In genomic region chr1:66372522-66373071, GRCh38 we compare ENCODE assay signal across 13 cellular contexts.
DNase-seq lines count a peak whose midpoint lies in the region; ATAC-seq and TF ChIP-seq lines count a peak whose summit lies in the region.
"Had no signal": no experiment of that assay in that cellular context is flagged by ENCODE, and none has a peak within 500 bp of the region (broad histone marks: within the 10 kb centered on the region; RNA-seq: fewer than 3 reads in every experiment).

No MANE protein-coding gene starts in this region.

- peak overlapping the region; percentile 61 for H3K4me3 Mint-ChIP-seq in activated T-helper 1 cell treated with anti-CD3 and anti-CD28 coated beads, Interleukin-12 subunit alpha, Interleukin-12 subunit beta, Interleukin-2, Interleukin-4 antibody, amounts not matched to agents 30 ng/mL and 10 ng/mL and 1 ng/mL, durations not matched to agents 14 hours and 24 hours and 36 hours
- peak overlapping the region; percentile 24 to 77 (median 74) for H3K4me3 Mint-ChIP-seq in naive B cell

- H3K4me3 ChIP-seq in BLaER1, result peak overlapping the region; percentile 17; the same call in 1 of the 2 replicates

- H3K4me1 Mint-ChIP-seq in activated T-helper 1 cell treated with anti-CD3 and anti-CD28 coated beads, Interleukin-12 subunit alpha, Interleukin-12 subunit beta, Interleukin-2, Interleukin-4 antibody, amounts not matched to agents 30 ng/mL and 10 ng/mL and 1 ng/mL, durations not matched to agents 14 hours and 24 hours and 36 hours (ENCODE audit: low read depth), result peaks cover 80% of the 10 kb centered on the region
- H3K4me1 Mint-ChIP-seq in naive B cell, result peaks cover 64 to 84% (median 73%) of the 10 kb centered on the region in 3 donors

- peak overlapping the region; percentile 76 for H3K27ac ChIP-seq in BLaER1
- H3K27ac ChIP-seq: epithelial cell of prostate had no signal

- TF ChIP-seq POLR2A in GM18526 (IDR thresholded peaks at IDR 0.05; ENCODE audit: extremely low read depth, insufficient read length), result peak; percentile 9

- no peaks in the 10 kb centered on the region for H3K27me3 Mint-ChIP-seq in activated T-helper 1 cell treated with anti-CD3 and anti-CD28 coated beads, Interleukin-12 subunit alpha, Interleukin-12 subunit beta, Interleukin-2, Interleukin-4 antibody, amounts not matched to agents 30 ng/mL and 10 ng/mL and 1 ng/mL, durations not matched to agents 14 hours and 24 hours and 36 hours (ENCODE audit: insufficient read depth)
- no peaks in the 10 kb centered on the region for H3K27me3 Mint-ChIP-seq in naive B cell

- peak overlapping the region; percentile 83 for H3K27ac Mint-ChIP-seq in activated T-helper 1 cell treated with anti-CD3 and anti-CD28 coated beads, Interleukin-12 subunit alpha, Interleukin-12 subunit beta, Interleukin-2, Interleukin-4 antibody, amounts not matched to agents 30 ng/mL and 10 ng/mL and 1 ng/mL, durations not matched to agents 14 hours and 24 hours and 36 hours
- H3K27ac Mint-ChIP-seq in naive B cell, result peak overlapping the region; percentile 96 to 98 (median 97)

- H3K36me3 ChIP-seq in BLaER1, result no peaks in the 10 kb centered on the region; the same call in 1 of the 2 replicates

- DNase-seq in activated T-helper 1 cell treated with anti-CD3 and anti-CD28 coated beads, Interleukin-12 subunit alpha, Interleukin-12 subunit beta, Interleukin-2, Interleukin-4 antibody, amounts not matched to agents 30 ng/mL and 10 ng/mL and 1 ng/mL, durations not matched to agents 14 hours and 24 hours and 36 hours (ENCODE audit: low spot score), result no peak
- DNase-seq in naive B cell (peak; percentile 31), iPS-NIHi7 (ENCODE audit: extremely low spot score) (no peak), NCI-H1105 treated with DMSO at 0.1 percent for 48 hours (lab: John Stamatoyannopoulos, UW) (no peak)
- DNase-seq: activated effector memory CD4-positive, alpha-beta T cell treated with anti-CD3 and anti-CD28 coated beads, Interleukin-2, amount 50 U/mL, for 16 hours; NCI-H1417 treated with DMSO at 0.1 percent for 48 hours; SHP77 treated with DMSO at 0.1 percent for 48 hours had no signal

- H3K9ac ChIP-seq in BLaER1, result peak overlapping the region; percentile 45; the same call in 1 of the 2 replicates

- no peaks in the 10 kb centered on the region for H3K27me3 ChIP-seq in BLaER1

- H3K9me3 ChIP-seq in BLaER1, result no peaks in the 10 kb centered on the region

- H3K36me3 Mint-ChIP-seq in activated T-helper 1 cell treated with anti-CD3 and anti-CD28 coated beads, Interleukin-12 subunit alpha, Interleukin-12 subunit beta, Interleukin-2, Interleukin-4 antibody, amounts not matched to agents 30 ng/mL and 10 ng/mL and 1 ng/mL, durations not matched to agents 14 hours and 24 hours and 36 hours (ENCODE audit: low read depth), result peaks cover 54% of the 10 kb centered on the region
- peaks cover 43 to 51% of the 10 kb centered on the region in 2 donors for H3K36me3 Mint-ChIP-seq in naive B cell

- intact Hi-C loops in activated T-helper 1 cell treated with anti-CD3 and anti-CD28 coated beads, Interleukin-12 subunit alpha, Interleukin-12 subunit beta, Interleukin-2, Interleukin-4 antibody, amounts not matched to agents 30 ng/mL and 10 ng/mL and 1 ng/mL, durations not matched to agents 14 hours and 24 hours and 36 hours (cut with micrococcal nuclease), result loop anchor here (5.0 to 10.0 kb wide), 4 partner anchors 800 to 1312 kb away; partner anchors contain the start of gene GADD45A

- H3K4me1 ChIP-seq in BLaER1, result peaks cover 58% of the 10 kb centered on the region

- H3K9me3 Mint-ChIP-seq in activated T-helper 1 cell treated with anti-CD3 and anti-CD28 coated beads, Interleukin-12 subunit alpha, Interleukin-12 subunit beta, Interleukin-2, Interleukin-4 antibody, amounts not matched to agents 30 ng/mL and 10 ng/mL and 1 ng/mL, durations not matched to agents 14 hours and 24 hours and 36 hours, result no peaks in the 10 kb centered on the region
- H3K9me3 Mint-ChIP-seq in naive B cell, result no peaks in the 10 kb centered on the region

- peak overlapping the region; percentile 74 for H3K4me2 ChIP-seq in BLaER1

- no peaks in the 10 kb centered on the region for H4K20me1 ChIP-seq in BLaER1

- no peak for ATAC-seq in naive B cell (ENCODE audit: low read depth in 2 of 2)
- no peak for ATAC-seq in HG03520 (IDR thresholded peaks at IDR 0.05; ENCODE audit: unreplicated experiment)
- no peak for ATAC-seq in HG02678 (IDR thresholded peaks at IDR 0.05; ENCODE audit: unreplicated experiment)
- ATAC-seq: left lobe of liver had no signal
